ENCODE assay signal across 22 cellular contexts in the genomic region with DNA sequence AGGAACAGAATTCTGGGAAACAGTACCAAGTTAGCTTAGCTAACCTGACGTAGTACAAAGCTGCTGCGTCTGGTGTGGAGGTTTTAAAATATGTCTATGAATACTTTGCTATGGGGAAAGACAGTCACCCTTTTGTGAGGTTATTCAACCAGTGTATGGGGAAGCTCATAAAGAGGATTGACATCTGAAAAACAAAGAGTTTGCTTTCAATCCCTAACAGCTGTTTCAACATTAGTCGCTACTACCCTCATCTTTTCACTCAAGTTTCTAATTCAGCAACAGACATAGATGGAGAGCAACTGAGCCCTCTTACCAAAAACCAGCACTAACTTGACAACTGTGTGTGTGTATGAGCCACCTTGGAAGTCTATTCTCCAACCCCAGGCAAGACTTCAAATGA. TPM values are rescaled to one million over a fixed set of nuclear protein-coding genes. Genes with fewer than 3 reads are reported as not detected.
"Had no signal": no experiment of that assay in that cellular context is flagged by ENCODE, and none has a peak within 500 bp of the region (broad histone marks: within the 10 kb centered on the region; RNA-seq: fewer than 3 reads in every experiment).

No MANE protein-coding gene starts in this region.

- ATAC-seq: effector memory CD8-positive, alpha-beta T cell; gastrocnemius medialis; heart right ventricle; naive thymus-derived CD8-positive, alpha-beta T cell; psoas muscle had no signal

- FAIRE-seq: islet of Langerhans, small intestine had no signal

- H3K27me3 ChIP-seq: sigmoid colon had no signal

- H3K27ac ChIP-seq: epithelial cell of prostate, esophagus muscularis mucosa, gastrocnemius medialis, heart right ventricle, neutrophil, psoas muscle, sigmoid colon, stomach, thoracic aorta had no signal

- H3K4me1 ChIP-seq: esophagus muscularis mucosa, gastrocnemius medialis, heart right ventricle, psoas muscle, sigmoid colon, stomach had no signal

- H3K36me3 ChIP-seq: esophagus muscularis mucosa, gastrocnemius medialis, heart right ventricle, neutrophil, sigmoid colon, stomach, thoracic aorta had no signal

- DNase-seq: effector memory CD8-positive, alpha-beta T cell; gastrocnemius medialis; heart right ventricle; hypothalamus; kidney glomerular epithelial cell; mesendoderm; naive thymus-derived CD8-positive, alpha-beta T cell; psoas muscle; retina; sigmoid colon; small intestine; stimulated activated CD4-positive, alpha-beta T cell treated with anti-CD3 and anti-CD28 coated beads, Interleukin-12 subunit alpha, Interleukin-12 subunit beta, amount 100 ng/mL, for 4 hours; stimulated activated naive CD4-positive, alpha-beta T cell; stomach; substantia nigra; trophoblast cell had no signal

- H3K9me3 ChIP-seq: esophagus muscularis mucosa, gastrocnemius medialis, heart right ventricle, neutrophil, psoas muscle, sigmoid colon, stomach, thoracic aorta had no signal

- H3K4me3 ChIP-seq: esophagus muscularis mucosa, gastrocnemius medialis, heart right ventricle, psoas muscle, sigmoid colon, stomach, thoracic aorta had no signal

RNA-seq across cellular contexts. Expression of gene TMEFF1, which starts 53.8 kb away (rescaled TPM):
- total RNA-seq: gastrocnemius medialis, liver, thoracic aorta had no signal
- polyA plus RNA-seq: liver; naive thymus-derived CD8-positive, alpha-beta T cell had no signal
